ENCODE assay signal across 32 cellular contexts in the genomic region with DNA sequence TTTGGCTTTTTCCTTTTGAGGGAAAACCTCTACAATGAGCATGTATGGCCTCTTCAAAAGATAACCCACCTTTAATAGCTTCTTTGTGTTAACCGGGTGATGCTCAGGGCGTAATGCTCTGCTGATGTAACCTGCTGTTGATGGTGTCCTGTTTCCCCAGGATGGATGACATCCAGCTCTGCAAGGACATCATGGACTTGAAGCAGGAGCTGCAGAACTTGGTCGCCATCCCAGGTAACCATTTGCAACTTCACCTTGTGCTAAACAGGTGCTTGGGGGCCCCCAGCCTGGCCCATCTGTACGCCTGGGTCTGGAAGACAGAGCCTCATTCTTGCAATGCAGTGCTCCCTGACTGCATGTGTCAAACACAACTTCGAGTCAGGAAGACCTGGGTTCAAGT.
"Had no signal": no experiment of that assay in that cellular context is flagged by ENCODE, and none has a peak within 500 bp of the region (broad histone marks: within the 10 kb centered on the region; RNA-seq: fewer than 3 reads in every experiment).

No MANE protein-coding gene starts in this region.

- DNase-seq: activated B cell treated with CpG ODN at 0.5 μM for 24 hours; activated CD4-positive, alpha-beta memory T cell treated with anti-CD3 and anti-CD28 coated beads for 36 hours; activated CD4-positive, alpha-beta T cell treated with anti-CD3 and anti-CD28 coated beads for 4 hours; activated CD4-positive, alpha-beta T cell treated with anti-CD3 and anti-CD28 coated beads, Interleukin-2, amount 10 ng/mL, durations not matched to agents 24 days and 14 days; activated CD4-positive, alpha-beta T cell treated with anti-CD3 and anti-CD28 coated beads, Interleukin-2, amount 50 U/mL, for 1 hour; activated CD4-positive, alpha-beta T cell treated with anti-CD3 and anti-CD28 coated beads, Interleukin-2, amount 50 U/mL, for 4 hours; activated CD4-positive, CD25-positive, alpha-beta regulatory T cell treated with anti-CD3 and anti-CD28 coated beads, Interleukin-2, amount 50 U/mL, for 72 hours; activated CD8-positive, alpha-beta memory T cell treated with anti-CD3 and anti-CD28 coated beads, Interleukin-2, amount 50 U/mL, for 4 hours; activated CD8-positive, alpha-beta T cell treated with anti-CD3 and anti-CD28 coated beads for 36 hours; activated effector memory CD4-positive, alpha-beta T cell treated with anti-CD3 and anti-CD28 coated beads, Interleukin-2, amount 50 U/mL, for 16 hours; activated gamma-delta T cell treated with Interleukin-2 at 50 U/mL for 16 hours; activated naive CD4-positive, alpha-beta T cell; activated naive CD4-positive, alpha-beta T cell treated with anti-CD3 and anti-CD28 coated beads for 36 hours; activated naive CD4-positive, alpha-beta T cell treated with anti-CD3 and anti-CD28 coated beads, Interleukin-2, amount 50 U/mL, for 16 hours; activated naive CD8-positive, alpha-beta T cell treated with anti-CD3 and anti-CD28 coated beads for 36 hours; activated T-cell treated with anti-CD3 and anti-CD28 coated beads for 4 hours; activated T-cell treated with anti-CD3 and anti-CD28 coated beads, Interleukin-2, amount 50 U/mL, for 1 hour; activated T-cell treated with anti-CD3 and anti-CD28 coated beads, Interleukin-2, amount 50 U/mL, for 4 hours; activated T-cell treated with anti-CD3 and anti-CD28 coated beads, Interleukin-2, amount 50 U/mL, for 72 hours; adrenal gland; amniotic stem cell; aorta; body of pancreas; brain microvascular endothelial cell; central memory CD4-positive, alpha-beta T cell; T-helper 1 cell; T-helper 2 cell; T-helper 9 cell had no signal

- H3K27ac ChIP-seq: adrenal gland, body of pancreas, brain microvascular endothelial cell, breast epithelium, VCaP had no signal

- ATAC-seq: activated CD8-positive, alpha-beta T cell treated with anti-CD3 and anti-CD28 coated beads for 36 hours; activated naive CD4-positive, alpha-beta T cell treated with anti-CD3 and anti-CD28 coated beads, Interleukin-2, amount 50 U/mL, for 72 hours; activated T-cell treated with anti-CD3 and anti-CD28 coated beads, Interleukin-2, amount 50 U/mL, for 4 hours; activated T-cell treated with anti-CD3 and anti-CD28 coated beads, Interleukin-2, amount 50 U/mL, for 72 hours; activated T-helper 17 cell treated with anti-CD3 and anti-CD28 coated beads, Interleukin-2, amount 50 U/mL, for 72 hours; body of pancreas had no signal

- H3K27me3 ChIP-seq: adrenal gland, body of pancreas, brain microvascular endothelial cell, breast epithelium had no signal

- H3K9me3 ChIP-seq: adrenal gland, body of pancreas, breast epithelium had no signal

- H3K4me1 ChIP-seq: adrenal gland, body of pancreas, breast epithelium had no signal

- H3K36me3 ChIP-seq: adrenal gland, breast epithelium had no signal

- H3K4me3 ChIP-seq: adrenal gland, body of pancreas, breast epithelium had no signal
